ENCODE assay signal across 9 cellular contexts in genomic region chr1:67750690-67751052, GRCh38.
A peak's percentile ranks its signal among the peaks of the same experiment; 100 is the strongest.
DNase-seq lines count a peak whose midpoint lies in the region; ATAC-seq and TF ChIP-seq lines count a peak whose summit lies in the region.
"Had no signal": no experiment of that assay in that cellular context is flagged by ENCODE, and none has a peak within 500 bp of the region (broad histone marks: within the 10 kb centered on the region; RNA-seq: fewer than 3 reads in every experiment).

No MANE protein-coding gene starts in this region.

- H3K4me3 Mint-ChIP-seq in activated T-helper 17 cell treated with anti-CD3 and anti-CD28 coated beads, Interleukin-2, amount 50 U/mL, for 72 hours, result no peak overlapping the region

- H3K27ac Mint-ChIP-seq in activated T-helper 17 cell treated with anti-CD3 and anti-CD28 coated beads, Interleukin-2, amount 50 U/mL, for 72 hours, result peak overlapping the region; percentile 56

- WGBS in stomach, 5 donors, result 47 to 67% (median 52%) methylated on average over 1 of the region's 1 CpG

- TF ChIP-seq POLR2A in HCT116 (IDR thresholded peaks at IDR 0.05; ENCODE audit: borderline replicate concordance, extremely low read depth, insufficient read depth, insufficient read length) (no peak), stomach (IDR thresholded peaks at IDR 0.05) (no peak)

- intact Hi-C loops in HCT116 (cut with micrococcal nuclease), result no loop called here
- intact Hi-C loops in stomach (cut with DNase I; ENCODE audit: low total_unique reads), result no loop called here

- no peak for ATAC-seq in HCT116
- no peak for ATAC-seq in activated T-helper 17 cell treated with anti-CD3 and anti-CD28 coated beads, Interleukin-2, amount 50 U/mL, for 72 hours (replicated peaks)
- ATAC-seq in GM18861 (IDR thresholded peaks at IDR 0.05; ENCODE audit: unreplicated experiment), result no peak

- no peak for TF ChIP-seq EP300 in stomach (IDR thresholded peaks at IDR 0.05)

- H3K27me3 Mint-ChIP-seq in activated T-helper 17 cell treated with anti-CD3 and anti-CD28 coated beads, Interleukin-2, amount 50 U/mL, for 72 hours, result peaks cover 14% of the 10 kb centered on the region

- TF ChIP-seq CTCF in HCT116 (IDR thresholded peaks at IDR 0.05 in 2 of 3, conservative IDR thresholded peaks at IDR 0.05 in 1 of 3; ENCODE audit: borderline replicate concordance in 1 of 3, insufficient read depth in 1 of 3, low read depth in 2 of 3, low read length in 2 of 3), result no peak
- no peak for TF ChIP-seq CTCF in stomach (IDR thresholded peaks at IDR 0.05)

- no TSS peak for BruUV-seq in HCT116 (replicated peaks; lab: Mats Ljungman, UMichigan)

- H3K36me3 Mint-ChIP-seq in activated T-helper 17 cell treated with anti-CD3 and anti-CD28 coated beads, Interleukin-2, amount 50 U/mL, for 72 hours (ENCODE audit: low read depth), result no peaks in the 10 kb centered on the region

- H3K9me3 Mint-ChIP-seq in activated T-helper 17 cell treated with anti-CD3 and anti-CD28 coated beads, Interleukin-2, amount 50 U/mL, for 72 hours, result no peaks in the 10 kb centered on the region

- H3K9ac ChIP-seq in HCT116 (ENCODE audit: low read length) (peak overlapping the region; percentile 61), iPS-20b (ENCODE audit: low read depth, low read length) (peak overlapping the region; percentile 82)

- RAD21 ChIA-PET in HCT116 (lab: Charles Lee; ENCODE audit: low non-redundant PET in 1 of 2, low total read pairs in 2 of 2, uncharacterized antibody in 2 of 2, unreplicated experiment in 2 of 2), result no interaction called here

- no peaks in the 10 kb centered on the region for H3K9me2 ChIP-seq in HCT116 (ENCODE audit: insufficient read depth)

- H3K4me1 Mint-ChIP-seq in activated T-helper 17 cell treated with anti-CD3 and anti-CD28 coated beads, Interleukin-2, amount 50 U/mL, for 72 hours, result peaks cover 25% of the 10 kb centered on the region

- peaks cover 16% of the 10 kb centered on the region; the same call in 1 of the 2 replicates for H3K79me2 ChIP-seq in HCT116 (ENCODE audit: insufficient read depth, low read length)

- peak overlapping the region; percentile 76 for H3K4me2 ChIP-seq in HCT116 (ENCODE audit: low read length)

- CTCF ChIA-PET in HCT116 (lab: Charles Lee), result interaction anchor here (1.3 to 4.7 kb wide), 3 partner anchors 9 to 216 kb away, joined by 3 to 15 read pairs (median 3); no protein-coding TSS in a partner anchor

- POLR2A ChIA-PET in HCT116 (lab: Charles Lee), result interaction anchor here (1.1 to 1.5 kb wide), 3 partner anchors 18 to 66 kb away, joined by 3 to 9 read pairs (median 3); partner anchors contain the start of gene GADD45A

- no peaks in the 10 kb centered on the region for H4K20me1 ChIP-seq in HCT116 (ENCODE audit: insufficient read depth)

- TF ChIP-seq RAD21 in HCT116 (IDR thresholded peaks at IDR 0.05; ENCODE audit: low read depth), result no peak

- no peaks in the 10 kb centered on the region for H3K27me3 ChIP-seq in HCT116 (ENCODE audit: insufficient read depth, low read length)
- no peaks in the 10 kb centered on the region; the same call in 1 of the 2 replicates for H3K27me3 ChIP-seq in iPS-20b (ENCODE audit: insufficient read depth, low read length)
- H3K27me3 ChIP-seq in stomach, result no peaks in the 10 kb centered on the region

- H3K36me3 ChIP-seq in HCT116 (ENCODE audit: control insufficient read depth in 1 of 2, insufficient read depth in 2 of 2, low read length in 2 of 2), result no peaks in the 10 kb centered on the region
- no peaks in the 10 kb centered on the region for H3K36me3 ChIP-seq in iPS-20b (ENCODE audit: insufficient read depth, low read depth, low read length)
- no peaks in the 10 kb centered on the region for H3K36me3 ChIP-seq in stomach

- no peaks in the 10 kb centered on the region for H3K9me3 ChIP-seq in HCT116 (ENCODE audit: control insufficient read depth in 1 of 2, insufficient read depth in 1 of 2, low read depth in 1 of 2, low read length in 2 of 2)
- no peaks in the 10 kb centered on the region for H3K9me3 ChIP-seq in iPS-20b (ENCODE audit: insufficient read depth, low read depth, low read length)
- no peaks in the 10 kb centered on the region for H3K9me3 ChIP-seq in stomach

- H3K4me3 ChIP-seq in HCT116 (replicated peaks in 1 of 2; ENCODE audit: low read depth in 1 of 2, low read length in 2 of 2) (peak overlapping the region in 1 of 2 experiments; percentile 46; a peak in 2 of 4 replicates), iPS-20b (ENCODE audit: low read length) (peak overlapping the region; percentile 52; the same call in 1 of the 2 replicates), stomach (no peak overlapping the region)

- H3K27ac ChIP-seq in HCT116 (ENCODE audit: low read depth, low read length) (peak overlapping the region; percentile 84; the same call in 1 of the 2 replicates), iPS-20b (ENCODE audit: low read length) (peak overlapping the region; percentile 76), stomach (peak overlapping the region in 4 of 5 donors; percentile 80 to 92 (median 88))

- H2AFZ ChIP-seq in HCT116 (ENCODE audit: low read depth, low read length, poor library complexity, severe bottlenecking), result no peak overlapping the region

- H3K4me1 ChIP-seq in HCT116 (ENCODE audit: control insufficient read depth in 1 of 2, insufficient read depth in 2 of 2, low read length in 2 of 2), result peaks cover 68 to 81% of the 10 kb centered on the region in 2 experiments
- H3K4me1 ChIP-seq in iPS-20b (ENCODE audit: insufficient read depth, low read length), result peaks cover 58% of the 10 kb centered on the region
- peaks cover 43 to 94% (median 73%) of the 10 kb centered on the region in 4 donors for H3K4me1 ChIP-seq in stomach

- no peak for DNase-seq in HCT116 (ENCODE audit: low read depth, low spot score)
- DNase-seq in stomach, result no peak
- DNase-seq in activated T-cell treated with anti-CD3 and anti-CD28 coated beads for 4 hours, result no peak
- DNase-seq in NCI-H2171 treated with DMSO at 0.1 percent for 48 hours (lab: John Stamatoyannopoulos, UW), result no peak
- no peak for DNase-seq in pons (ENCODE audit: low spot score)
- DNase-seq: NCI-H187 treated with DMSO at 0.1 percent for 48 hours had no signal

TF ChIP-seq in HCT116, 20 proteins besides CTCF, POLR2A, EP300 and RAD21:
- TF ChIP-seq ZFX (IDR thresholded peaks at IDR 0.05) (no peak), POLR2AphosphoS5 (IDR thresholded peaks at IDR 0.05; ENCODE audit: low read depth, low read length) (no peak), SRF (IDR thresholded peaks at IDR 0.05; ENCODE audit: low read depth) (no peak), TCF7L2 (IDR thresholded peaks at IDR 0.05; ENCODE audit: borderline replicate concordance, extremely low read depth, insufficient read depth, insufficient read length) (no peak), EGR1 (IDR thresholded peaks at IDR 0.05; ENCODE audit: low read depth) (no peak), CEBPB (IDR thresholded peaks at IDR 0.05; ENCODE audit: low read depth) (no peak), ZNF274 (IDR thresholded peaks at IDR 0.05; ENCODE audit: low read depth, low read length) (no peak), EZH2 (IDR thresholded peaks at IDR 0.05) (no peak)
TF ChIP-seq in HCT116: peak in this region for 0.
